10 cellular contexts compared by ENCODE assay signal in genomic region chr2:119647440-119648169, GRCh38. TPM values are rescaled to one million over a fixed set of nuclear protein-coding genes. Genes with fewer than 3 reads are reported as not detected.
DNase-seq lines count a peak whose midpoint lies in the region; ATAC-seq and TF ChIP-seq lines count a peak whose summit lies in the region.
"Had no signal": no experiment of that assay in that cellular context is flagged by ENCODE, and none has a peak within 500 bp of the region (broad histone marks: within the 10 kb centered on the region; RNA-seq: fewer than 3 reads in every experiment).

No MANE protein-coding gene starts in this region.

- H3K36me3 ChIP-seq in endodermal cell (ENCODE audit: control insufficient read depth, insufficient read depth, low read length) = no peaks in the 10 kb centered on the region

- peak; percentile 65 for DNase-seq in MV-4-11 (lab: John Stamatoyannopoulos, UW)
- peak; percentile 47 for DNase-seq in germinal center (ENCODE audit: low spot score)
- DNase-seq in activated CD4-positive, CD25-positive, alpha-beta regulatory T cell treated with anti-CD3 and anti-CD28 coated beads, Interleukin-2, amount 50 U/mL, for 72 hours = no peak
- no peak for DNase-seq in NCI-H1436 treated with DMSO at 0.1 percent for 48 hours (lab: John Stamatoyannopoulos, UW)
- no peak for DNase-seq in Ammon's horn (ENCODE audit: low spot score)
- no peak for DNase-seq in endodermal cell
- DNase-seq: NCI-H187, nephron progenitor cell had no signal

- H3K4me1 ChIP-seq in endodermal cell (ENCODE audit: control insufficient read depth, insufficient read depth, low read length) = no peaks in the 10 kb centered on the region

- H3K9me3 ChIP-seq in endodermal cell (ENCODE audit: control insufficient read depth, low read length) = no peaks in the 10 kb centered on the region

- H3K27me3 Mint-ChIP-seq in endodermal cell (ENCODE audit: insufficient read depth) = peaks cover 5% of the 10 kb centered on the region

- H3K4me1 Mint-ChIP-seq in endodermal cell = peaks cover 8% of the 10 kb centered on the region

- H3K27me3 ChIP-seq in endodermal cell (ENCODE audit: control insufficient read depth, insufficient read depth, low read length, poor library complexity, severe bottlenecking) = no peaks in the 10 kb centered on the region

- no peak overlapping the region for H3K4me3 ChIP-seq in endodermal cell (ENCODE audit: low read length)

- H3K9ac ChIP-seq in endodermal cell (ENCODE audit: extremely low read depth, low read length, poor library complexity, severe bottlenecking) = no peak overlapping the region

- no peak for TF ChIP-seq CTCF in endodermal cell (conservative IDR thresholded peaks at IDR 0.05)

- H3K27ac ChIP-seq in endodermal cell (ENCODE audit: low read depth, low read length) = no peak overlapping the region

- 95 to 100% methylated on average over 5 to 6 of the region's 7 CpGs for WGBS in endodermal cell (ENCODE audit: insufficient coverage in 1 of 2, insufficient read length in 1 of 2), 2 experiments

- no peaks in the 10 kb centered on the region for H3K9me3 Mint-ChIP-seq in endodermal cell

- no peak overlapping the region for H3K27ac Mint-ChIP-seq in endodermal cell
- H3K27ac Mint-ChIP-seq: nephron progenitor cell had no signal

- H3K36me3 Mint-ChIP-seq in endodermal cell (ENCODE audit: low read depth) = no peaks in the 10 kb centered on the region

- ATAC-seq in GM18867 (IDR thresholded peaks at IDR 0.05; ENCODE audit: unreplicated experiment) = peak; percentile 97
- ATAC-seq in HG02763 (IDR thresholded peaks at IDR 0.05; ENCODE audit: unreplicated experiment) = peak; percentile 92

- no peak overlapping the region for H3K4me3 Mint-ChIP-seq in endodermal cell
- H3K4me3 Mint-ChIP-seq: nephron progenitor cell had no signal

RNA-seq across cellular contexts. Expression of gene TMEM177, which starts 31.4 kb away (rescaled TPM):
- 10 to 100 TPM; 26.8 to 28.6 TPM for total RNA-seq in endodermal cell
- polyA plus RNA-seq in endodermal cell (2013, experiment 1 of 2) = 22.7 TPM
- polyA plus RNA-seq in endodermal cell (2013, experiment 2 of 2) = 18.5 TPM

Comparison
In these comparisons a context has a peak if more than half of its experiments do, and no peak if none do; other contexts are left out.
1. DNase-seq: peak in MV-4-11 (single experiment) and germinal center (single experiment); none in activated CD4-positive, CD25-positive, alpha-beta regulatory T cell treated with anti-CD3 and anti-CD28 coated beads, Interleukin-2, amount 50 U/mL, for 72 hours (single experiment), NCI-H1436 treated with DMSO at 0.1 percent for 48 hours (single experiment), Ammon's horn (single experiment) and endodermal cell (single experiment).